Comparison of ENCODE assay signal across 1 cellular context in the genomic region with DNA sequence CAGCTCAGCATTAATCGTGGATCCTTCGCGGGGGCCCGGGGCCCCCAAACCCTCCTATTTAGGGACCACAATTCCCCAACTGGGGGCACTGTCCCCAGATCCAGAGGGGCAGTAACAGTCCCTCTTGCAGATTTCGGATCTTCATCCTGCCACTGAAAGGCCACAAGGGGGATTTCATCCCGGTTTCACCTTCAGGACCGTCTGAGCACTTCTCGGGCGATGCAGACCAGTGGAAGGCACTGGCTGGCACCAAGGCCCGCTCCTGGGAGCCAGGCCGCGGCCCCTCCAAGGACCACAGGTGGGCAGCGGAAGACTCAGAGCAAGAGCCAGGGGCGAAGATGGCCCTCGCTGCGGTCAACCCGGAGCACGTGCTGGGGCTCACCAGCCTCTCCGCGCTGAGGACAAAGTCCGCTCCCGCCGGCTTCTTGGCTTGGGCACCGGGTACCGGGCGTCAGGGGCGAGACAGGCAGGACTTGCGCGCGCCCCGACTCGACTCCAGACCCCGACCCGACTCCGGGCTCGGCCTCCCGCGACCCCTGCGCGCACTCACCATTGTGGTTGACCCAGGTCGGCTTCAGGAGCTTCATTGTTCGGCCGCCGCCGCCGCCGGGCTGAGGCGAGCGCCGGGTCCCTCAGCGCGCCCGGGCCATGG.
A peak's percentile ranks its signal among the peaks of the same experiment; 100 is the strongest.
TF ChIP-seq lines count a peak whose summit lies in the region.

No MANE protein-coding gene starts in this region.

TF ChIP-seq in K562, 482 proteins besides CTCF, POLR2A, EP300 and RAD21 (continued from another document and continues in another):
- TF ChIP-seq CCNT2 (IDR thresholded peaks at IDR 0.05; ENCODE audit: borderline replicate concordance, extremely low read depth, insufficient read length, low read depth, low read length) (no peak), ELK1 (CRISPR knock-in tag; IDR thresholded peaks at IDR 0.05) (no peak), NCOA2 (IDR thresholded peaks at IDR 0.05; ENCODE audit: partially characterized antibody in 2 of 2) (no peak), HDAC8 (tag; IDR thresholded peaks at IDR 0.05) (peak; percentile 72), CREM (IDR thresholded peaks at IDR 0.05; ENCODE audit: low read depth) (no peak), IRF2 (CRISPR knock-in tag; IDR thresholded peaks at IDR 0.05) (no peak), TAF9B (IDR thresholded peaks at IDR 0.05; ENCODE audit: partially characterized antibody) (no peak), NCOR1 (IDR thresholded peaks at IDR 0.05) (no peak), E2F3 (CRISPR knock-in tag; IDR thresholded peaks at IDR 0.05) (peak; percentile 82), ZBTB34 (CRISPR knock-in tag; IDR thresholded peaks at IDR 0.05) (no peak), SNRNP70 (optimal IDR thresholded peaks at IDR 0.05; ENCODE audit: low read depth, low read length) (no peak), NEUROD1 (IDR thresholded peaks at IDR 0.05; ENCODE audit: borderline replicate concordance, low read depth, low read length, partially characterized antibody) (no peak), U2AF2 (optimal IDR thresholded peaks at IDR 0.05; ENCODE audit: low read depth, low read length) (no peak), YBX1 (IDR thresholded peaks at IDR 0.05) (no peak), MEF2A (IDR thresholded peaks at IDR 0.05; ENCODE audit: control insufficient read depth, low read depth, low read length) (no peak), NUFIP1 (IDR thresholded peaks at IDR 0.05; ENCODE audit: partially characterized antibody) (no peak), NONO (IDR thresholded peaks at IDR 0.05; ENCODE audit: low read depth in 2 of 2, low read length in 1 of 2) (no peak), FOXP1 (CRISPR knock-in tag; IDR thresholded peaks at IDR 0.05) (no peak), SOX6 (IDR thresholded peaks at IDR 0.05) (no peak), PPARD (CRISPR knock-in tag; IDR thresholded peaks at IDR 0.05) (no peak), MAZ (CRISPR knock-in tag; conservative IDR thresholded peaks at IDR 0.05 in 1 of 2, IDR thresholded peaks at IDR 0.05 in 1 of 2) (peak; percentile 33 to 69; a peak in 3 of 4 replicates), KLF1 (tag; IDR thresholded peaks at IDR 0.05) (0 out of 2 replicates have a peak, but pooled peaks have one; percentile 24), ZNF639 (CRISPR knock-in tag; conservative IDR thresholded peaks at IDR 0.05 in 1 of 2, IDR thresholded peaks at IDR 0.05 in 1 of 2) (no peak), SUPT5H (IDR thresholded peaks at IDR 0.05) (no peak), FOXJ2 (tag; IDR thresholded peaks at IDR 0.05) (no peak), KLF16 (IDR thresholded peaks at IDR 0.05) (no peak), CREB3L1 (IDR thresholded peaks at IDR 0.05; ENCODE audit: borderline replicate concordance, low read depth) (no peak), ARID3A (IDR thresholded peaks at IDR 0.05; ENCODE audit: borderline replicate concordance, low read depth, low read length) (no peak), FOXO4 (CRISPR knock-in tag; IDR thresholded peaks at IDR 0.05) (no peak), ZNF3 (CRISPR knock-in tag; IDR thresholded peaks at IDR 0.05) (no peak), ILK (tag; IDR thresholded peaks at IDR 0.05; ENCODE audit: borderline replicate concordance, low read depth) (no peak; the same call in 1 of the 2 replicates), ZNF12 (CRISPR knock-in tag; IDR thresholded peaks at IDR 0.05) (no peak), RBFOX2 (IDR thresholded peaks at IDR 0.05; ENCODE audit: low read depth, low read length) (peak; percentile 65), PHF8 (IDR thresholded peaks at IDR 0.05; ENCODE audit: borderline replicate concordance, low read length) (peak; percentile 35; the same call in 1 of the 2 replicates), PHB2 (IDR thresholded peaks at IDR 0.05; ENCODE audit: low read depth) (no peak), POU5F1 (IDR thresholded peaks at IDR 0.05; ENCODE audit: borderline replicate concordance, low read depth, low read length, partially characterized antibody) (peak; percentile 6), NR4A1 (CRISPR knock-in tag; IDR thresholded peaks at IDR 0.05) (peak; percentile 90), NR4A1 (tag; IDR thresholded peaks at IDR 0.05) (peak; percentile 45; the same call in 1 of the 2 replicates), GABPA (tag; conservative IDR thresholded peaks at IDR 0.05; ENCODE audit: low read depth) (no peak), XRCC3 (IDR thresholded peaks at IDR 0.05) (no peak), ZNF274 (IDR thresholded peaks at IDR 0.05; ENCODE audit: borderline replicate concordance, low read depth, low read length) (0 out of 2 replicates have a peak, but pooled peaks have one; percentile 12), SMARCA5 (IDR thresholded peaks at IDR 0.05) (no peak), ZZZ3 (IDR thresholded peaks at IDR 0.05) (no peak), ZNF197 (CRISPR knock-in tag; IDR thresholded peaks at IDR 0.05; ENCODE audit: low read depth) (no peak), ZNF592 (IDR thresholded peaks at IDR 0.05) (no peak), COPS2 (conservative IDR thresholded peaks at IDR 0.05) (no peak)
- TF ChIP-seq, protein P1, sequence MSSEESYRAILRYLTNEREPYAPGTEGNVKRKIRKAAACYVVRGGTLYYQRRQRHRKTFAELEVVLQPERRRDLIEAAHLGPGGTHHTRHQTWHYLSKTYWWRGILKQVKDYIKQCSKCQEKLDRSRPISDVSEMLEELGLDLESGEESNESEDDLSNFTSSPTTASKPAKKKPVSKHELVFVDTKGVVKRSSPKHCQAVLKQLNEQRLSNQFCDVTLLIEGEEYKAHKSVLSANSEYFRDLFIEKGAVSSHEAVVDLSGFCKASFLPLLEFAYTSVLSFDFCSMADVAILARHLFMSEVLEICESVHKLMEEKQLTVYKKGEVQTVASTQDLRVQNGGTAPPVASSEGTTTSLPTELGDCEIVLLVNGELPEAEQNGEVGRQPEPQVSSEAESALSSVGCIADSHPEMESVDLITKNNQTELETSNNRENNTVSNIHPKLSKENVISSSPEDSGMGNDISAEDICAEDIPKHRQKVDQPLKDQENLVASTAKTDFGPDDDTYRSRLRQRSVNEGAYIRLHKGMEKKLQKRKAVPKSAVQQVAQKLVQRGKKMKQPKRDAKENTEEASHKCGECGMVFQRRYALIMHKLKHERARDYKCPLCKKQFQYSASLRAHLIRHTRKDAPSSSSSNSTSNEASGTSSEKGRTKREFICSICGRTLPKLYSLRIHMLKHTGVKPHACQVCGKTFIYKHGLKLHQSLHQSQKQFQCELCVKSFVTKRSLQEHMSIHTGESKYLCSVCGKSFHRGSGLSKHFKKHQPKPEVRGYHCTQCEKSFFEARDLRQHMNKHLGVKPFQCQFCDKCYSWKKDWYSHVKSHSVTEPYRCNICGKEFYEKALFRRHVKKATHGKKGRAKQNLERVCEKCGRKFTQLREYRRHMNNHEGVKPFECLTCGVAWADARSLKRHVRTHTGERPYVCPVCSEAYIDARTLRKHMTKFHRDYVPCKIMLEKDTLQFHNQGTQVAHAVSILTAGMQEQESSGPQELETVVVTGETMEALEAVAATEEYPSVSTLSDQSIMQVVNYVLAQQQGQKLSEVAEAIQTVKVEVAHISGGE (CRISPR knock-in tag; IDR thresholded peaks at IDR 0.05): peak in 1 of 3 experiments; percentile 69; a peak in 1 of 6 replicates
- TF ChIP-seq, protein P2, sequence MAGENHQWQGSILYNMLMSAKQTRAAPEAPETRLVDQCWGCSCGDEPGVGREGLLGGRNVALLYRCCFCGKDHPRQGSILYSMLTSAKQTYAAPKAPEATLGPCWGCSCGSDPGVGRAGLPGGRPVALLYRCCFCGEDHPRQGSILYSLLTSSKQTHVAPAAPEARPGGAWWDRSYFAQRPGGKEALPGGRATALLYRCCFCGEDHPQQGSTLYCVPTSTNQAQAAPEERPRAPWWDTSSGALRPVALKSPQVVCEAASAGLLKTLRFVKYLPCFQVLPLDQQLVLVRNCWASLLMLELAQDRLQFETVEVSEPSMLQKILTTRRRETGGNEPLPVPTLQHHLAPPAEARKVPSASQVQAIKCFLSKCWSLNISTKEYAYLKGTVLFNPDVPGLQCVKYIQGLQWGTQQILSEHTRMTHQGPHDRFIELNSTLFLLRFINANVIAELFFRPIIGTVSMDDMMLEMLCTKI (IDR thresholded peaks at IDR 0.05; ENCODE audit: partially characterized antibody): no peak
